Comparison of ENCODE assay signal across 2 cellular contexts in genomic region chr13:46352810-46353209, GRCh38.
TF ChIP-seq lines count a peak whose summit lies in the region.

No MANE protein-coding gene starts in this region.

TF ChIP-seq in H1, 55 proteins besides CTCF, POLR2A, EP300 and RAD21:
- TF ChIP-seq CHD7 (IDR thresholded peaks at IDR 0.05; ENCODE audit: insufficient replicate concordance, low read length) (no peak), RXRA (IDR thresholded peaks at IDR 0.05; ENCODE audit: insufficient read depth, low read depth, low read length) (no peak), MAFK (IDR thresholded peaks at IDR 0.05; ENCODE audit: low read depth, low read length) (no peak), ZNF274 (IDR thresholded peaks at IDR 0.05; ENCODE audit: borderline replicate concordance, extremely low read depth, low read length) (no peak)

TF ChIP-seq in GM23338, 12 proteins besides CTCF, POLR2A, EP300 and RAD21:
- TF ChIP-seq EZH2 (IDR thresholded peaks at IDR 0.05; ENCODE audit: low read depth, unreplicated experiment) (no peak), EZH2phosphoT487 (IDR thresholded peaks at IDR 0.05; ENCODE audit: unreplicated experiment) (no peak), CREB1 (CRISPR knock-in tag; IDR thresholded peaks at IDR 0.05; ENCODE audit: low read depth) (no peak), ZNF331 (CRISPR knock-in tag; IDR thresholded peaks at IDR 0.05; ENCODE audit: low read depth) (no peak), STAT1 (IDR thresholded peaks at IDR 0.05; ENCODE audit: unreplicated experiment) (no peak), ZNF462 (CRISPR knock-in tag; IDR thresholded peaks at IDR 0.05) (no peak)
- TF ChIP-seq, protein P1, sequence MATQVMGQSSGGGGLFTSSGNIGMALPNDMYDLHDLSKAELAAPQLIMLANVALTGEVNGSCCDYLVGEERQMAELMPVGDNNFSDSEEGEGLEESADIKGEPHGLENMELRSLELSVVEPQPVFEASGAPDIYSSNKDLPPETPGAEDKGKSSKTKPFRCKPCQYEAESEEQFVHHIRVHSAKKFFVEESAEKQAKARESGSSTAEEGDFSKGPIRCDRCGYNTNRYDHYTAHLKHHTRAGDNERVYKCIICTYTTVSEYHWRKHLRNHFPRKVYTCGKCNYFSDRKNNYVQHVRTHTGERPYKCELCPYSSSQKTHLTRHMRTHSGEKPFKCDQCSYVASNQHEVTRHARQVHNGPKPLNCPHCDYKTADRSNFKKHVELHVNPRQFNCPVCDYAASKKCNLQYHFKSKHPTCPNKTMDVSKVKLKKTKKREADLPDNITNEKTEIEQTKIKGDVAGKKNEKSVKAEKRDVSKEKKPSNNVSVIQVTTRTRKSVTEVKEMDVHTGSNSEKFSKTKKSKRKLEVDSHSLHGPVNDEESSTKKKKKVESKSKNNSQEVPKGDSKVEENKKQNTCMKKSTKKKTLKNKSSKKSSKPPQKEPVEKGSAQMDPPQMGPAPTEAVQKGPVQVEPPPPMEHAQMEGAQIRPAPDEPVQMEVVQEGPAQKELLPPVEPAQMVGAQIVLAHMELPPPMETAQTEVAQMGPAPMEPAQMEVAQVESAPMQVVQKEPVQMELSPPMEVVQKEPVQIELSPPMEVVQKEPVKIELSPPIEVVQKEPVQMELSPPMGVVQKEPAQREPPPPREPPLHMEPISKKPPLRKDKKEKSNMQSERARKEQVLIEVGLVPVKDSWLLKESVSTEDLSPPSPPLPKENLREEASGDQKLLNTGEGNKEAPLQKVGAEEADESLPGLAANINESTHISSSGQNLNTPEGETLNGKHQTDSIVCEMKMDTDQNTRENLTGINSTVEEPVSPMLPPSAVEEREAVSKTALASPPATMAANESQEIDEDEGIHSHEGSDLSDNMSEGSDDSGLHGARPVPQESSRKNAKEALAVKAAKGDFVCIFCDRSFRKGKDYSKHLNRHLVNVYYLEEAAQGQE (IDR thresholded peaks at IDR 0.05; ENCODE audit: unreplicated experiment), result no peak
TF ChIP-seq in GM23338: peak in this region for 0.
